11 cellular contexts compared by ENCODE assay signal in genomic region chr17:57607553-57608120, GRCh38.
DNase-seq lines count a peak whose midpoint lies in the region; ATAC-seq and TF ChIP-seq lines count a peak whose summit lies in the region.
"Had no signal": no experiment of that assay in that cellular context is flagged by ENCODE, and none has a peak within 500 bp of the region (broad histone marks: within the 10 kb centered on the region; RNA-seq: fewer than 3 reads in every experiment).

No MANE protein-coding gene starts in this region.

- intact Hi-C loops in HCT116 (cut with micrococcal nuclease): no loop called here
- intact Hi-C loops in colonic mucosa (cut with DNase I): loop anchor here (10.0 kb wide), 1 partner anchor 137 kb away; the partner anchor contains the start of gene CCDC182

- H3K9me2 ChIP-seq in HCT116 (ENCODE audit: insufficient read depth): no peaks in the 10 kb centered on the region

- no peaks in the 10 kb centered on the region for H3K27me3 ChIP-seq in BLaER1
- no peaks in the 10 kb centered on the region for H3K27me3 ChIP-seq in HCT116 (ENCODE audit: insufficient read depth, low read length)
- no peaks in the 10 kb centered on the region for H3K27me3 ChIP-seq in foreskin keratinocyte
- no peaks in the 10 kb centered on the region for H3K27me3 ChIP-seq in colonic mucosa
- H3K27me3 ChIP-seq: heart right ventricle had no signal

- RAD21 ChIA-PET in HCT116 (lab: Charles Lee; ENCODE audit: low non-redundant PET in 1 of 2, low total read pairs in 2 of 2, uncharacterized antibody in 2 of 2, unreplicated experiment in 2 of 2): no interaction called here

- no peak for TF ChIP-seq RAD21 in HCT116 (IDR thresholded peaks at IDR 0.05; ENCODE audit: low read depth)

- BruUV-seq in HCT116 (replicated peaks; lab: Mats Ljungman, UMichigan): no TSS peak

- H3K4me2 ChIP-seq in BLaER1: 0 out of 2 replicates have a peak overlapping the region, but pooled peaks have one; percentile 88
- no peak overlapping the region for H3K4me2 ChIP-seq in HCT116 (ENCODE audit: low read length)

- H4K20me1 ChIP-seq in BLaER1 (peaks cover 77% of the 10 kb centered on the region), HCT116 (ENCODE audit: insufficient read depth) (no peaks in the 10 kb centered on the region)

- POLR2A ChIA-PET in HCT116 (lab: Charles Lee): no interaction called here
- POLR2A ChIA-PET in RWPE1 (lab: Yijun Ruan, JAX; ENCODE audit: low non-redundant PET): no interaction called here

- peak overlapping the region; percentile 60 for H3K27ac ChIP-seq in BLaER1
- H3K27ac ChIP-seq in HCT116 (ENCODE audit: low read depth, low read length): no peak overlapping the region
- H3K27ac ChIP-seq in RWPE1: peak overlapping the region; percentile 39
- H3K27ac ChIP-seq in foreskin keratinocyte: no peak overlapping the region
- H3K27ac ChIP-seq in colonic mucosa: no peak overlapping the region

- H3K4me1 ChIP-seq in BLaER1 (peaks cover 77% of the 10 kb centered on the region), HCT116 (ENCODE audit: control insufficient read depth in 1 of 2, insufficient read depth in 2 of 2, low read length in 2 of 2) (peaks cover 0 to 4% of the 10 kb centered on the region in 2 experiments; a peak in 1 of 4 replicates), foreskin keratinocyte (no peaks in the 10 kb centered on the region), colonic mucosa (peaks cover 29% of the 10 kb centered on the region)

- H3K36me3 ChIP-seq in BLaER1 (peaks cover 81% of the 10 kb centered on the region), HCT116 (ENCODE audit: control insufficient read depth in 1 of 2, insufficient read depth in 2 of 2, low read length in 2 of 2) (no peaks in the 10 kb centered on the region), colonic mucosa (no peaks in the 10 kb centered on the region)
- H3K36me3 ChIP-seq: heart right ventricle had no signal

- H3K4me3 ChIP-seq in BLaER1 (no peak overlapping the region), HCT116 (replicated peaks in 1 of 2; ENCODE audit: low read depth in 1 of 2, low read length in 2 of 2) (no peak overlapping the region), colonic mucosa (no peak overlapping the region)
- H3K4me3 ChIP-seq: heart right ventricle had no signal

- DNase-seq in HCT116 (ENCODE audit: low read depth, low spot score) (no peak), RWPE1 (ENCODE audit: low spot score) (peak; percentile 64), foreskin keratinocyte (peak; percentile 79 to 90), colonic mucosa (no peak), NOMO-1 (lab: John Stamatoyannopoulos, UW; ENCODE audit: unreplicated experiment in 2 of 2) (no peak), HT-29 (ENCODE audit: low spot score) (no peak)
- DNase-seq: Calu3, heart right ventricle, T-helper 2 cell had no signal

- TF ChIP-seq CTCF in HCT116 (IDR thresholded peaks at IDR 0.05 in 2 of 3, conservative IDR thresholded peaks at IDR 0.05 in 1 of 3; ENCODE audit: borderline replicate concordance in 1 of 3, insufficient read depth in 1 of 3, low read depth in 2 of 3, low read length in 2 of 3): no peak
- TF ChIP-seq CTCF in RWPE1 (conservative IDR thresholded peaks at IDR 0.05; ENCODE audit: low read depth): no peak
- TF ChIP-seq CTCF in foreskin keratinocyte (conservative IDR thresholded peaks at IDR 0.05): no peak
- TF ChIP-seq CTCF in colonic mucosa (IDR thresholded peaks at IDR 0.05): no peak

- H3K9me3 ChIP-seq in BLaER1 (no peaks in the 10 kb centered on the region), HCT116 (ENCODE audit: control insufficient read depth in 1 of 2, insufficient read depth in 1 of 2, low read depth in 1 of 2, low read length in 2 of 2) (no peaks in the 10 kb centered on the region), colonic mucosa (no peaks in the 10 kb centered on the region)
- H3K9me3 ChIP-seq: heart right ventricle had no signal

- no peak for TF ChIP-seq POLR2A in HCT116 (IDR thresholded peaks at IDR 0.05; ENCODE audit: borderline replicate concordance, extremely low read depth, insufficient read depth, insufficient read length)

- H3K79me2 ChIP-seq in HCT116 (ENCODE audit: insufficient read depth, low read length): no peaks in the 10 kb centered on the region

- H3K9ac ChIP-seq in BLaER1 (no peak overlapping the region), HCT116 (ENCODE audit: low read length) (no peak overlapping the region), colonic mucosa (ENCODE audit: low read depth in 2 of 2, low read length in 2 of 2) (no peak overlapping the region)

- CTCF ChIA-PET in HCT116 (lab: Charles Lee) (interaction anchor here (4.3 kb wide), 1 partner anchor 10 kb away, joined by 21 read pairs; no protein-coding TSS in a partner anchor), RWPE1 (lab: Yijun Ruan, JAX) (interaction anchor here (0.6 to 0.7 kb wide), 3 partner anchors 8 to 21 kb away, joined by 3 to 4 read pairs (median 4); no protein-coding TSS in a partner anchor)

- H2AFZ ChIP-seq in HCT116 (ENCODE audit: low read depth, low read length, poor library complexity, severe bottlenecking): no peak overlapping the region

- ATAC-seq in HCT116: peak; percentile 46; the same call in 1 of the 2 replicates
- peak; percentile 99 for ATAC-seq in foreskin keratinocyte
- ATAC-seq in HG03354 (IDR thresholded peaks at IDR 0.05; ENCODE audit: poor library complexity, severe bottlenecking, unreplicated experiment): no peak
- ATAC-seq: heart right ventricle had no signal

TF ChIP-seq in HCT116, 20 proteins besides CTCF, POLR2A, EP300 and RAD21:
- TF ChIP-seq SP1 (IDR thresholded peaks at IDR 0.05; ENCODE audit: low read depth): no peak
- TF ChIP-seq FOSL1 (IDR thresholded peaks at IDR 0.05; ENCODE audit: low read depth): no peak; the same call in 1 of the 2 replicates
- TF ChIP-seq, protein P1, sequence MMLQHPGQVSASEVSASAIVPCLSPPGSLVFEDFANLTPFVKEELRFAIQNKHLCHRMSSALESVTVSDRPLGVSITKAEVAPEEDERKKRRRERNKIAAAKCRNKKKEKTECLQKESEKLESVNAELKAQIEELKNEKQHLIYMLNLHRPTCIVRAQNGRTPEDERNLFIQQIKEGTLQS (IDR thresholded peaks at IDR 0.05): no peak
- TF ChIP-seq EZH2 (IDR thresholded peaks at IDR 0.05): no peak
- TF ChIP-seq JUND (IDR thresholded peaks at IDR 0.05): no peak
- no peak for TF ChIP-seq ZNF274 (IDR thresholded peaks at IDR 0.05; ENCODE audit: low read depth, low read length)
- TF ChIP-seq MAX (IDR thresholded peaks at IDR 0.05): no peak

Comparison
In these comparisons a context has a peak if more than half of its experiments do, and no peak if none do; other contexts are left out.
1. H3K27ac ChIP-seq: peak in BLaER1 (single experiment) and RWPE1 (single experiment); none in HCT116 (single experiment), foreskin keratinocyte (single experiment) and colonic mucosa (single experiment).
2. DNase-seq: peak in RWPE1 (single experiment) and foreskin keratinocyte (2 of 2); none in HCT116 (single experiment), colonic mucosa (single experiment), NOMO-1 (0 of 2) and HT-29 (single experiment).